Comparison of ENCODE assay signal across 27 cellular contexts in the genomic region with DNA sequence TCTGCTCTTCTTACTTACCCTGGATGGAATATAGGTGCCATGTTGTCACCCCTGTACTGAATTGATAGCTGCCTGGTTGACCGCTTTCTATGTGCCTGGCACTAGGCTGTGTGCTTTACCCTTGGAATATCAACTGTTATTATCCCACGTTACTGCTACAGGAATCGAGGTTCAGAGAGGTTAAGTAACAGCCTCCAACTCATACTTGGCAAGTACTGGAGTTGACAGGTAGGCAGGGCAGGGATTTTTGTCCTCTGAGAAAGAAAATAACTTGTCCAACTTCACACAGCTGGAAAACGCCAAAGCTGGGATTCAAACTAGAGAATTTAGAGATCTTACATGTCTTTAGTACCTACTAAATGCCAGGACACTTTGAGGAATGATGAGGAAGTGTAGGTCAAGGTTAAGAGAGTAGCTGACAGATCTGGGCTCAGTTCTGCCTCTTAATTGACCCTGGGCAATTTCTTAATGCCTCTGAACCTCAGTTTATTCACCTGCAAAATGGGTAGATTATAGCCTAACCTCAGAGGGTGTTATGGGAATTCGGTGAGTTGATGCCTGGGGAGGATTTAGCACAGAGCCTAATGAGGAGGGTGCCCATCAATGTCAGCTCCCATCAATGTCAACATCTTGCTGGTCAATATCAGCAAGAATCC. TPM values are rescaled to one million over a fixed set of nuclear protein-coding genes. Genes with fewer than 3 reads are reported as not detected.
DNase-seq lines count a peak whose midpoint lies in the region; ATAC-seq and TF ChIP-seq lines count a peak whose summit lies in the region.
"Had no signal": no experiment of that assay in that cellular context is flagged by ENCODE, and none has a peak within 500 bp of the region (broad histone marks: within the 10 kb centered on the region; RNA-seq: fewer than 3 reads in every experiment).

No MANE protein-coding gene starts in this region.

- TF ChIP-seq CTCF in VCaP (conservative IDR thresholded peaks at IDR 0.05): no peak
- TF ChIP-seq CTCF in nephron (IDR thresholded peaks at IDR 0.05; ENCODE audit: unreplicated experiment in 3 of 3): no peak
- no peak for TF ChIP-seq CTCF in uterus (IDR thresholded peaks at IDR 0.05)
- no peak for TF ChIP-seq CTCF in stomach (IDR thresholded peaks at IDR 0.05)

- TF ChIP-seq POLR2A in uterus (IDR thresholded peaks at IDR 0.05) (no peak), stomach (IDR thresholded peaks at IDR 0.05) (no peak)

- intact Hi-C loops in uterus (cut with DNase I; ENCODE audit: low total_unique reads) (no loop called here), stomach (cut with DNase I; ENCODE audit: low total_unique reads) (no loop called here)

- no peak for ATAC-seq in activated CD4-positive, CD25-positive, alpha-beta regulatory T cell treated with anti-CD3 and anti-CD28 coated beads, Interleukin-2, amount 50 U/mL, for 24 hours
- ATAC-seq: activated T-helper 17 cell treated with anti-CD3 and anti-CD28 coated beads, Interleukin-2, amount 50 U/mL, for 72 hours; body of pancreas; left lung; naive thymus-derived CD8-positive, alpha-beta T cell; stimulated activated naive B cell treated with anti-CD40 and anti-IgM and Interleukin-4, amounts not matched to agents 10 μg/mL and 1 μg/mL and 100 μg/mL, for 72 hours had no signal

- H3K9me3 ChIP-seq in uterus (no peaks in the 10 kb centered on the region), stomach (no peaks in the 10 kb centered on the region)
- H3K9me3 ChIP-seq: body of pancreas, HAP-1, left lung, Peyer's patch, testis had no signal

- H3K36me3 ChIP-seq in uterus: no peaks in the 10 kb centered on the region
- no peaks in the 10 kb centered on the region for H3K36me3 ChIP-seq in stomach
- H3K36me3 ChIP-seq: HAP-1, left lung, Peyer's patch had no signal

- peaks cover 52% of the 10 kb centered on the region for H3K4me1 Mint-ChIP-seq in nephron
- H3K4me1 Mint-ChIP-seq: activated naive CD4-positive, alpha-beta T cell treated with anti-CD3 and anti-CD28 coated beads, Interleukin-2, amount 10 ng/mL, durations not matched to agents 7 days and 5 days; activated T-helper 17 cell treated with anti-CD3 and anti-CD28 coated beads, Interleukin-2, amount 50 U/mL, for 72 hours; naive thymus-derived CD8-positive, alpha-beta T cell had no signal

- DNase-seq in dermis blood vessel endothelial cell: peak; percentile 9
- DNase-seq in uterus: no peak
- DNase-seq in effector CD4-positive, alpha-beta T cell: no peak
- no peak for DNase-seq in stomach
- DNase-seq: activated CD4-positive, alpha-beta T cell treated with anti-CD3 and anti-CD28 coated beads for 4 hours; activated naive CD4-positive, alpha-beta T cell treated with anti-CD3 and anti-CD28 coated beads, Interleukin-2, amount 10 ng/mL, durations not matched to agents 7 days and 5 days; body of pancreas; C1 segment of cervical spinal cord; COR-L47; left lung; MM.1S; naive thymus-derived CD8-positive, alpha-beta T cell; NCI-H1105 treated with DMSO at 0.1 percent for 48 hours; NCI-H2029 treated with DMSO at 0.1 percent for 48 hours; NCI-H748 treated with DMSO at 0.1 percent for 48 hours; Peyer's patch; SHP77 treated with DMSO at 0.1 percent for 48 hours; stimulated activated CD4-positive, alpha-beta T cell treated with anti-CD3 and anti-CD28 coated beads, Interleukin-15, amount 100 ng/mL, for 24 hours; stimulated activated naive B cell treated with anti-CD40 and anti-IgM and Interleukin-4, amounts not matched to agents 10 μg/mL and 1 μg/mL and 100 μg/mL, for 72 hours; testis had no signal

- peaks cover 3% of the 10 kb centered on the region for H3K27me3 Mint-ChIP-seq in nephron (ENCODE audit: low read depth)

- H3K4me3 ChIP-seq in uterus (no peak overlapping the region), stomach (no peak overlapping the region)
- H3K4me3 ChIP-seq: body of pancreas, HAP-1, left lung, Peyer's patch, testis had no signal

- no peaks in the 10 kb centered on the region for H3K4me1 ChIP-seq in uterus
- H3K4me1 ChIP-seq in stomach: peaks cover 15 to 45% (median 24%) of the 10 kb centered on the region in 4 donors
- H3K4me1 ChIP-seq: body of pancreas, HAP-1, testis had no signal

- WGBS in stomach, 5 donors: 67 to 80% (median 75%) methylated on average over 5 of the region's 5 CpGs

- H3K4me3 Mint-ChIP-seq in nephron: no peak overlapping the region
- H3K4me3 Mint-ChIP-seq: activated naive CD4-positive, alpha-beta T cell treated with anti-CD3 and anti-CD28 coated beads, Interleukin-2, amount 10 ng/mL, durations not matched to agents 7 days and 5 days; activated T-helper 17 cell treated with anti-CD3 and anti-CD28 coated beads, Interleukin-2, amount 50 U/mL, for 72 hours; naive thymus-derived CD8-positive, alpha-beta T cell; stimulated activated naive B cell treated with anti-CD40 and anti-IgM and Interleukin-4, amounts not matched to agents 10 μg/mL and 1 μg/mL and 100 μg/mL, for 72 hours; T-helper 2 cell treated with Interferon-gamma antibody and Interleukin-4, amounts not matched to agents 5 μg/mL and 100 μg/mL, for 36 hours had no signal

- TF ChIP-seq EP300 in stomach (IDR thresholded peaks at IDR 0.05): no peak

- H3K27ac ChIP-seq in VCaP: peak overlapping the region; percentile 75
- peak overlapping the region; percentile 33 to 73 for H3K27ac ChIP-seq in uterus
- H3K27ac ChIP-seq in stomach: peak overlapping the region in 2 of 5 donors; percentile 12 to 58
- H3K27ac ChIP-seq: body of pancreas, KMS-11, Peyer's patch, testis had no signal

- H3K36me3 Mint-ChIP-seq in nephron (ENCODE audit: low read depth): no peaks in the 10 kb centered on the region
- H3K36me3 Mint-ChIP-seq: activated naive CD4-positive, alpha-beta T cell treated with anti-CD3 and anti-CD28 coated beads, Interleukin-2, amount 10 ng/mL, durations not matched to agents 7 days and 5 days; naive thymus-derived CD8-positive, alpha-beta T cell; stimulated activated naive B cell treated with anti-CD40 and anti-IgM and Interleukin-4, amounts not matched to agents 10 μg/mL and 1 μg/mL and 100 μg/mL, for 72 hours had no signal

- H3K27ac Mint-ChIP-seq in nephron: peak overlapping the region; percentile 78 to 88 (median 85)
- H3K27ac Mint-ChIP-seq: activated naive CD4-positive, alpha-beta T cell treated with anti-CD3 and anti-CD28 coated beads, Interleukin-2, amount 10 ng/mL, durations not matched to agents 7 days and 5 days; activated T-helper 17 cell treated with anti-CD3 and anti-CD28 coated beads, Interleukin-2, amount 50 U/mL, for 72 hours; naive thymus-derived CD8-positive, alpha-beta T cell; stimulated activated naive B cell treated with anti-CD40 and anti-IgM and Interleukin-4, amounts not matched to agents 10 μg/mL and 1 μg/mL and 100 μg/mL, for 72 hours; T-helper 2 cell treated with Interferon-gamma antibody and Interleukin-4, amounts not matched to agents 5 μg/mL and 100 μg/mL, for 36 hours had no signal

- H3K27me3 ChIP-seq in uterus (no peaks in the 10 kb centered on the region), stomach (no peaks in the 10 kb centered on the region)
- H3K27me3 ChIP-seq: body of pancreas, left lung, Peyer's patch, testis had no signal

- H3K9me3 Mint-ChIP-seq in nephron: no peaks in the 10 kb centered on the region
- H3K9me3 Mint-ChIP-seq: activated naive CD4-positive, alpha-beta T cell treated with anti-CD3 and anti-CD28 coated beads, Interleukin-2, amount 10 ng/mL, durations not matched to agents 7 days and 5 days; activated T-helper 17 cell treated with anti-CD3 and anti-CD28 coated beads, Interleukin-2, amount 50 U/mL, for 72 hours; naive thymus-derived CD8-positive, alpha-beta T cell; stimulated activated naive B cell treated with anti-CD40 and anti-IgM and Interleukin-4, amounts not matched to agents 10 μg/mL and 1 μg/mL and 100 μg/mL, for 72 hours; T-helper 2 cell treated with Interferon-gamma antibody and Interleukin-4, amounts not matched to agents 5 μg/mL and 100 μg/mL, for 36 hours had no signal

RNA-seq across cellular contexts. Expression of a gene that starts 25.8 kb away (rescaled TPM):
- total RNA-seq in dermis blood vessel endothelial cell (40.2 and 51.3 TPM in 2 replicates), uterus (10 to 100 TPM; 17.9 to 74.1 (median 43.7) TPM), stomach (10 to 100 TPM; 10.3 to 48.7 (median 36.8) TPM)
- polyA plus RNA-seq in stomach: 10 to 100 TPM in 1 of 3 donors, 1 to 10 TPM in 2; 7.6 to 14.1 (median 9.9) TPM

RNA-seq across cellular contexts. Expression of a gene that starts 28.5 kb away (rescaled TPM):
- total RNA-seq in dermis blood vessel endothelial cell (2.2 and 2.9 TPM in 2 replicates), uterus (1 to 10 TPM in 3 of 4 donors, under 1 TPM in 1; 0.29 to 4.4 (median 2.2) TPM), stomach (10 to 100 TPM in 4 of 5 donors, 1 to 10 TPM in 1; 8.1 to 37.1 (median 18.7) TPM)
- polyA plus RNA-seq in stomach: 1 to 10 TPM; 2.9 to 4.4 (median 3.4) TPM
- total RNA-seq: activated T-helper 17 cell treated with anti-CD3 and anti-CD28 coated beads, Interleukin-2, amount 50 U/mL, for 72 hours had no signal
- polyA plus RNA-seq: naive thymus-derived CD8-positive, alpha-beta T cell had no signal
